Comparison of ENCODE assay signal across 1 cellular context in genomic region chr1:17094664-17095063, GRCh38.
TF ChIP-seq lines count a peak whose summit lies in the region.

No MANE protein-coding gene starts in this region.

TF ChIP-seq in GM12878, 131 proteins besides CTCF, POLR2A, EP300 and RAD21 (continues in another document):
- TF ChIP-seq LARP7 (IDR thresholded peaks at IDR 0.05): no peak
- no peak for TF ChIP-seq TCF7 (IDR thresholded peaks at IDR 0.05; ENCODE audit: borderline replicate concordance)
- TF ChIP-seq CHD2 (IDR thresholded peaks at IDR 0.05; ENCODE audit: borderline replicate concordance, low read depth, low read length): no peak
- TF ChIP-seq BCLAF1 (IDR thresholded peaks at IDR 0.05): no peak
- TF ChIP-seq CHD1 (IDR thresholded peaks at IDR 0.05; ENCODE audit: low read depth, low read length): no peak
- no peak for TF ChIP-seq CHD4 (IDR thresholded peaks at IDR 0.05)
- TF ChIP-seq PAX5 (IDR thresholded peaks at IDR 0.05; ENCODE audit: borderline replicate concordance, low read depth, low read length): peak; percentile 21; the same call in 1 of the 2 replicates
- peak; percentile 66 for TF ChIP-seq IRF4 (IDR thresholded peaks at IDR 0.05; ENCODE audit: low read depth, low read length)
- no peak for TF ChIP-seq RCOR1 (conservative IDR thresholded peaks at IDR 0.05; ENCODE audit: low read depth, low read length)
- TF ChIP-seq BHLHE40 (IDR thresholded peaks at IDR 0.05; ENCODE audit: borderline replicate concordance in 1 of 2, low read depth in 2 of 2, low read length in 1 of 2): peak; percentile 72 to 75
- no peak for TF ChIP-seq MTA3 (IDR thresholded peaks at IDR 0.05; ENCODE audit: borderline replicate concordance, low read length)
- no peak for TF ChIP-seq E2F4 (IDR thresholded peaks at IDR 0.05; ENCODE audit: low read depth, low read length)
- peak; percentile 98 for TF ChIP-seq GATAD2B (conservative IDR thresholded peaks at IDR 0.05; ENCODE audit: low read depth)
- TF ChIP-seq BCL3 (IDR thresholded peaks at IDR 0.05; ENCODE audit: borderline replicate concordance, insufficient read depth, low read depth, low read length, poor library complexity, severe bottlenecking): peak; percentile 51
- TF ChIP-seq WRNIP1 (IDR thresholded peaks at IDR 0.05; ENCODE audit: borderline replicate concordance, low read depth, low read length): no peak
- TF ChIP-seq POLR2AphosphoS2 (IDR thresholded peaks at IDR 0.05; ENCODE audit: low read depth, low read length): no peak
- TF ChIP-seq NKRF (conservative IDR thresholded peaks at IDR 0.05): no peak
- no peak for TF ChIP-seq ZNF384 (IDR thresholded peaks at IDR 0.05; ENCODE audit: borderline replicate concordance, low read depth, low read length)
- no peak for TF ChIP-seq ESRRA (IDR thresholded peaks at IDR 0.05; ENCODE audit: low read length)
- no peak for TF ChIP-seq CBFB (IDR thresholded peaks at IDR 0.05; ENCODE audit: low read depth)
- TF ChIP-seq STAT3 (IDR thresholded peaks at IDR 0.05; ENCODE audit: low read depth, low read length): no peak
- TF ChIP-seq TCF12 (IDR thresholded peaks at IDR 0.05; ENCODE audit: low read depth, low read length): peak; percentile 83
- no peak for TF ChIP-seq PKNOX1 (IDR thresholded peaks at IDR 0.05)
- no peak for TF ChIP-seq MLLT1 (IDR thresholded peaks at IDR 0.05)
- no peak for TF ChIP-seq RELA (IDR thresholded peaks at IDR 0.05; ENCODE audit: borderline replicate concordance, partially characterized antibody)
- TF ChIP-seq HDAC6 (IDR thresholded peaks at IDR 0.05; ENCODE audit: unreplicated experiment): no peak
- TF ChIP-seq ZNF687 (IDR thresholded peaks at IDR 0.05): 0 out of 2 replicates have a peak, but pooled peaks have one; percentile 59
- no peak for TF ChIP-seq GABPA (IDR thresholded peaks at IDR 0.05; ENCODE audit: low read depth)
- TF ChIP-seq SMAD5 (IDR thresholded peaks at IDR 0.05; ENCODE audit: low read depth): no peak
- TF ChIP-seq ATF3 (IDR thresholded peaks at IDR 0.05; ENCODE audit: borderline replicate concordance, extremely low read depth, low read depth, low read length): no peak
- TF ChIP-seq HDGF (IDR thresholded peaks at IDR 0.05): no peak
- no peak for TF ChIP-seq SP1 (IDR thresholded peaks at IDR 0.05; ENCODE audit: low read depth, low read length)
- TF ChIP-seq MYB (IDR thresholded peaks at IDR 0.05; ENCODE audit: borderline replicate concordance, low read depth, low read length): no peak
- TF ChIP-seq ZNF207 (IDR thresholded peaks at IDR 0.05; ENCODE audit: borderline replicate concordance): no peak
- no peak for TF ChIP-seq NR2C1 (IDR thresholded peaks at IDR 0.05)
- TF ChIP-seq ZNF24 (IDR thresholded peaks at IDR 0.05): no peak
- TF ChIP-seq NR2F1 (conservative IDR thresholded peaks at IDR 0.05): 0 out of 2 replicates have a peak, but pooled peaks have one; percentile 10
- no peak for TF ChIP-seq IRF3 (IDR thresholded peaks at IDR 0.05)
- TF ChIP-seq NRF1 (conservative IDR thresholded peaks at IDR 0.05; ENCODE audit: low read depth, low read length): no peak
- TF ChIP-seq NFXL1 (IDR thresholded peaks at IDR 0.05; ENCODE audit: borderline replicate concordance): no peak
- TF ChIP-seq SIN3A (IDR thresholded peaks at IDR 0.05; ENCODE audit: low read depth, low read length): no peak
- TF ChIP-seq RB1 (IDR thresholded peaks at IDR 0.05; ENCODE audit: borderline replicate concordance): peak; percentile 71; the same call in 1 of the 2 replicates
- no peak for TF ChIP-seq KAT2A (conservative IDR thresholded peaks at IDR 0.05; ENCODE audit: control insufficient read depth, low read depth, low read length)
- no peak for TF ChIP-seq E4F1 (IDR thresholded peaks at IDR 0.05; ENCODE audit: borderline replicate concordance, partially characterized antibody)
